ENCODE assay signal across 2 cellular contexts in the genomic region with DNA sequence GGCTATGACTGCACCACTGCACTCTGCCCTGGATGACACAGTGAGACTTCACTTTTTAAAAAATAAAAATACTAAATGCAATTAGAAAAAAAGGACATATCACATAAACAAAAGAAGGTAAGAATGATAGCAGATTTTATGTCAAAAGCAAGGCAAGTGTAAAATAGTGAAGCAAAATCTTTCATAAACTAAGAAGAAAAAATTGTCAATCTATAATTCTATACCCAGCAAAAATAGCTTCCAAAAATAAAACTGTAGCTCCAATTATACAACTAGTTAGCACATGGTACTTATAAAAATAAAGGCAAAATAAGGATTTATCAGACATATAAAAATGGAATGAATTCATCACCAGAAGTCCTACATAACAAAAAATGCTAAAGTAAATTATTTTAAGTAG.
TF ChIP-seq lines count a peak whose summit lies in the region.

No MANE protein-coding gene starts in this region.

TF ChIP-seq in A549, 52 proteins besides CTCF, POLR2A, EP300 and RAD21 (continued from another document):
- TF ChIP-seq HOXA7 (CRISPR knock-in tag; IDR thresholded peaks at IDR 0.05) (no peak), PBX3 (IDR thresholded peaks at IDR 0.05) (no peak), POLR2AphosphoS2 (conservative IDR thresholded peaks at IDR 0.05; ENCODE audit: low read length) (no peak), NPAS2 (CRISPR knock-in tag; IDR thresholded peaks at IDR 0.05; ENCODE audit: borderline replicate concordance) (no peak), TFCP2L1 (CRISPR knock-in tag; IDR thresholded peaks at IDR 0.05) (no peak), FOSB (CRISPR knock-in tag; IDR thresholded peaks at IDR 0.05) (no peak), KDM1A (IDR thresholded peaks at IDR 0.05; ENCODE audit: low read depth) (no peak), CHD2 (IDR thresholded peaks at IDR 0.05; ENCODE audit: low read length, partially characterized antibody) (no peak)
- TF ChIP-seq, protein P1, sequence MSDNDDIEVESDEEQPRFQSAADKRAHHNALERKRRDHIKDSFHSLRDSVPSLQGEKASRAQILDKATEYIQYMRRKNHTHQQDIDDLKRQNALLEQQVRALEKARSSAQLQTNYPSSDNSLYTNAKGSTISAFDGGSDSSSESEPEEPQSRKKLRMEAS (IDR thresholded peaks at IDR 0.05): no peak
TF ChIP-seq in A549: peak in this region for 0.

TF ChIP-seq in HEK293, 187 proteins besides CTCF, POLR2A, EP300 and RAD21 (continued from another document):
- TF ChIP-seq ZNF18 (tag by site-specific recombination; IDR thresholded peaks at IDR 0.05): no peak
- peak; percentile 70 for TF ChIP-seq SETDB1 (IDR thresholded peaks at IDR 0.05; ENCODE audit: insufficient read length, low read length)
- no peak for TF ChIP-seq ZNF670 (tag by site-specific recombination; IDR thresholded peaks at IDR 0.05; ENCODE audit: low read depth)
- TF ChIP-seq ZNF133 (tag by site-specific recombination; IDR thresholded peaks at IDR 0.05): peak; percentile 40; the same call in 1 of the 2 replicates
- no peak for TF ChIP-seq ZFP37 (tag by site-specific recombination; IDR thresholded peaks at IDR 0.05)
TF ChIP-seq in HEK293: peak in this region for 2.
